Comparison of ENCODE assay signal across 8 cellular contexts in genomic region chr1:228212966-228213844, GRCh38. TPM values are rescaled to one million over a fixed set of nuclear protein-coding genes. Genes with fewer than 3 reads are reported as not detected.
DNase-seq lines count a peak whose midpoint lies in the region; ATAC-seq and TF ChIP-seq lines count a peak whose summit lies in the region.

No MANE protein-coding gene starts in this region.

- peak overlapping the region; percentile 76 to 96 (median 91) for H3K4me3 Mint-ChIP-seq in naive B cell

- H3K27ac ChIP-seq in HUES48 (ENCODE audit: low read depth, low read length) (peak overlapping the region; percentile 87), OCI-LY7 (ENCODE audit: low read depth, low read length, poor library complexity, severe bottlenecking) (peak overlapping the region; percentile 52), esophagus squamous epithelium (peak overlapping the region; percentile 55 to 84 (median 70))

- H3K36me3 ChIP-seq in HUES48 (ENCODE audit: control insufficient read depth, insufficient read depth, low read length): peaks cover 34% of the 10 kb centered on the region
- peaks cover 6% of the 10 kb centered on the region; the same call in 1 of the 2 replicates for H3K36me3 ChIP-seq in OCI-LY7 (ENCODE audit: insufficient read depth, low read length)
- peaks cover 0 to 16% (median 0%) of the 10 kb centered on the region in 3 donors for H3K36me3 ChIP-seq in esophagus squamous epithelium

- H3K4me3 ChIP-seq in HUES48 (ENCODE audit: low read depth, low read length): peak overlapping the region; percentile 91
- H3K4me3 ChIP-seq in OCI-LY7 (ENCODE audit: low read depth, low read length, poor library complexity, severe bottlenecking): peak overlapping the region; percentile 65
- peak overlapping the region; percentile 38 to 76 (median 62) for H3K4me3 ChIP-seq in esophagus squamous epithelium

- ATAC-seq in GM21423 (IDR thresholded peaks at IDR 0.05; ENCODE audit: unreplicated experiment) (peak; percentile 97), naive B cell (ENCODE audit: low read depth in 2 of 2) (peak; percentile 94 to 96)

- H3K9me2 ChIP-seq in OCI-LY7 (ENCODE audit: insufficient read depth, low read length): no peaks in the 10 kb centered on the region

- no peak for TF ChIP-seq POLR2A in esophagus squamous epithelium (IDR thresholded peaks at IDR 0.05)

- CTCF ChIA-PET in OCI-LY7 (lab: Charles Lee; ENCODE audit: unreplicated experiment): interaction anchor here (0.6 kb wide), 1 partner anchor 71 kb away, joined by 5 read pairs; no protein-coding TSS in a partner anchor

- POLR2A ChIA-PET in OCI-LY7 (lab: Charles Lee): interaction anchor here (0.5 to 0.7 kb wide), 2 partner anchors 10 to 469 kb away, joined by 3 read pairs; no protein-coding TSS in a partner anchor

- H3K27me3 Mint-ChIP-seq in naive B cell: no peaks in the 10 kb centered on the region

- peak; percentile 76 for DNase-seq in COR-L47 (lab: John Stamatoyannopoulos, UW)
- DNase-seq in OCI-LY7 (ENCODE audit: low spot score): peak; percentile 91
- DNase-seq in activated T-cell treated with anti-CD3 and anti-CD28 coated beads for 48 hours (ENCODE audit: low read depth): peak; percentile 88
- peak; percentile 36 for DNase-seq in esophagus squamous epithelium (lab: John Stamatoyannopoulos, UW)
- DNase-seq in naive B cell: peak; percentile 80
- DNase-seq in stimulated activated CD8-positive, alpha-beta memory T cell treated with anti-CD3 and anti-CD28 coated beads, Interleukin-7, amount 100 ng/mL, for 48 hours (ENCODE audit: extremely low read depth in 1 of 2, low read depth in 1 of 2): peak; percentile 78 to 87

- 0 to 2% methylated on average over 6 to 22 of the region's 67 CpGs for WGBS in esophagus squamous epithelium, 2 donors

- no peaks in the 10 kb centered on the region for H4K20me1 ChIP-seq in OCI-LY7 (ENCODE audit: insufficient read depth, low read length)

- H2AFZ ChIP-seq in OCI-LY7 (ENCODE audit: low read length): peak overlapping the region; percentile 63; the same call in 1 of the 2 replicates

- intact Hi-C loops in OCI-LY7 (cut with micrococcal nuclease; ENCODE audit: unreplicated experiment): loop anchor here (2.0 to 5.0 kb wide), 3 partner anchors 46 to 304 kb away; a partner anchor contains a TSS
- intact Hi-C loops in esophagus squamous epithelium (cut with DNase I): no loop called here

- H3K9me3 ChIP-seq in HUES48 (ENCODE audit: control insufficient read depth, insufficient read depth, low read length) (no peaks in the 10 kb centered on the region), OCI-LY7 (ENCODE audit: low read length) (no peaks in the 10 kb centered on the region), esophagus squamous epithelium (no peaks in the 10 kb centered on the region)

- H3K9me3 Mint-ChIP-seq in naive B cell: no peaks in the 10 kb centered on the region

- peaks cover 6 to 12% (median 7%) of the 10 kb centered on the region in 3 donors for H3K4me1 Mint-ChIP-seq in naive B cell

- H3K27ac Mint-ChIP-seq in naive B cell: peak overlapping the region; percentile 63 to 95 (median 84)

- H3K4me1 ChIP-seq in HUES48 (ENCODE audit: control insufficient read depth, insufficient read depth, low read length): no peaks in the 10 kb centered on the region
- H3K4me1 ChIP-seq in OCI-LY7 (ENCODE audit: insufficient read depth, low read length, poor library complexity, severe bottlenecking): peaks cover 4% of the 10 kb centered on the region
- H3K4me1 ChIP-seq in esophagus squamous epithelium: peaks cover 6 to 46% (median 18%) of the 10 kb centered on the region in 3 donors

- H3K36me3 Mint-ChIP-seq in naive B cell: no peaks in the 10 kb centered on the region

- TF ChIP-seq CTCF in OCI-LY7 (conservative IDR thresholded peaks at IDR 0.05; ENCODE audit: low read length): peak; percentile 66
- TF ChIP-seq CTCF in esophagus squamous epithelium (IDR thresholded peaks at IDR 0.05): peak; percentile 34 to 65 (median 58)

- peak overlapping the region; percentile 72 for H3K4me2 ChIP-seq in OCI-LY7 (ENCODE audit: low read length)

- peaks cover 11% of the 10 kb centered on the region; the same call in 1 of the 2 replicates for H3K27me3 ChIP-seq in HUES48 (ENCODE audit: control insufficient read depth, insufficient read depth, low read length)
- peaks cover 0 to 33% (median 0%) of the 10 kb centered on the region in 4 donors for H3K27me3 ChIP-seq in esophagus squamous epithelium

- no peaks in the 10 kb centered on the region for H3K79me2 ChIP-seq in OCI-LY7 (ENCODE audit: insufficient read depth, low read depth, low read length)

- peak overlapping the region; percentile 63; the same call in 1 of the 2 replicates for H3K9ac ChIP-seq in HUES48 (ENCODE audit: low read depth, low read length)

- TSS peak; percentile 95 for BruUV-seq in OCI-LY7 (replicated peaks; lab: Mats Ljungman, UMichigan)

RNA-seq across cellular contexts. Expression of gene OBSCN, which starts 5.4 kb away (rescaled TPM):
- 29.5 and 51.1 TPM in 2 replicates for total RNA-seq in OCI-LY7 (2014; rRNA removed; shearing (Covaris generic))
- total RNA-seq in OCI-LY7 (2022) (43.7 and 45.2 TPM in 2 replicates), esophagus squamous epithelium (10 to 100 TPM in 2 of 4 donors, 1 to 10 TPM in 2; 4.0 to 53.2 (median 13.8) TPM)
- 1 to 10 TPM in 5 of 6 donors, under 1 TPM in 1; 0.78 to 2.5 (median 1.5) TPM for polyA plus RNA-seq in naive B cell (ENCODE audit: low read depth in 6 of 6)

RNA-seq across cellular contexts. Expression of gene IBA57, which starts 47.6 kb away (rescaled TPM):
- 3.2 and 9.9 TPM in 2 replicates for total RNA-seq in OCI-LY7 (2014; rRNA removed; shearing (Covaris generic))
- 9.1 and 10.8 TPM in 2 replicates for total RNA-seq in OCI-LY7 (2022)
- total RNA-seq in esophagus squamous epithelium: 1 to 10 TPM; 4.8 to 9.1 (median 5.7) TPM
- polyA plus RNA-seq in naive B cell (ENCODE audit: low read depth in 6 of 6): 10 to 100 TPM in 1 of 6 donors, 1 to 10 TPM in 5; 2.0 to 11.7 (median 3.1) TPM

Comparison
In these comparisons a context has a peak if more than half of its experiments do, and no peak if none do; other contexts are left out.
1. Peak in every context shown above with its lines: DNase-seq, ATAC-seq, H3K4me3 ChIP-seq and H3K27ac ChIP-seq.
2. DNase-seq: peak in every context shown above with its lines; median percentile 91 in OCI-LY7; 88 in activated T-cell treated with anti-CD3 and anti-CD28 coated beads for 48 hours; 82 in stimulated activated CD8-positive, alpha-beta memory T cell treated with anti-CD3 and anti-CD28 coated beads, Interleukin-7, amount 100 ng/mL, for 48 hours; 80 in naive B cell; 76 in COR-L47; 36 in esophagus squamous epithelium.